ENCODE assay signal across 9 cellular contexts in genomic region chr13:37058801-37059135, GRCh38. TPM values are rescaled to one million over a fixed set of nuclear protein-coding genes. Genes with fewer than 3 reads are reported as not detected.
DNase-seq lines count a peak whose midpoint lies in the region; ATAC-seq and TF ChIP-seq lines count a peak whose summit lies in the region.
"Had no signal": no experiment of that assay in that cellular context is flagged by ENCODE, and none has a peak within 500 bp of the region (broad histone marks: within the 10 kb centered on the region; RNA-seq: fewer than 3 reads in every experiment).

No MANE protein-coding gene starts in this region.

- H3K36me3 ChIP-seq in GM06990 (ENCODE audit: control insufficient read depth, insufficient read depth, low read length), result no peaks in the 10 kb centered on the region

- H3K27me3 Mint-ChIP-seq in activated CD8-positive, alpha-beta T cell treated with anti-CD3 and anti-CD28 coated beads for 36 hours, result no peaks in the 10 kb centered on the region

- peaks cover 31% of the 10 kb centered on the region for H3K36me3 Mint-ChIP-seq in activated CD8-positive, alpha-beta T cell treated with anti-CD3 and anti-CD28 coated beads for 36 hours (ENCODE audit: low read depth)

- POLR2A ChIA-PET in activated CD8-positive, alpha-beta T cell treated with anti-CD3 and anti-CD28 coated beads for 36 hours (lab: Charles Lee), result interaction anchor here (0.7 to 3.1 kb wide), 3 partner anchors 9 to 59 kb away, joined by 4 to 14 read pairs (median 4); partner anchors contain the start of genes ALG5 and EXOSC8

- CTCF ChIA-PET in activated CD8-positive, alpha-beta T cell treated with anti-CD3 and anti-CD28 coated beads for 36 hours (lab: Charles Lee), result interaction anchor here (1.5 kb wide), 1 partner anchor 24 kb away, joined by 3 read pairs; no protein-coding TSS in a partner anchor

- ATAC-seq in GM21515 (IDR thresholded peaks at IDR 0.05; ENCODE audit: unreplicated experiment) (peak; percentile 33), omental fat pad (ENCODE audit: low FRiP score) (peak; percentile 47)
- peak; percentile 8 for ATAC-seq in activated CD8-positive, alpha-beta T cell treated with anti-CD3 and anti-CD28 coated beads for 36 hours

- no peaks in the 10 kb centered on the region for H3K27me3 ChIP-seq in GM06990 (replicated peaks; ENCODE audit: control insufficient read depth, insufficient read depth, low read length)

- no peak for DNase-seq in GM06990 (ENCODE audit: extremely low read depth, insufficient read length)
- peak; percentile 1 for DNase-seq in HS-5 (ENCODE audit: low read depth)
- DNase-seq in activated CD8-positive, alpha-beta T cell treated with anti-CD3 and anti-CD28 coated beads for 36 hours, result peak; percentile 56
- DNase-seq in fibroblast of the conjunctiva (ENCODE audit: low read depth), result peak; percentile 4
- DNase-seq in omental fat pad (ENCODE audit: low spot score), result no peak
- DNase-seq in NCI-H2196 (lab: John Stamatoyannopoulos, UW; ENCODE audit: unreplicated experiment), result no peak
- DNase-seq in NCI-H2107 treated with DMSO at 0.1 percent for 48 hours (lab: John Stamatoyannopoulos, UW; ENCODE audit: unreplicated experiment), result no peak

- peak overlapping the region; percentile 97 for H3K27ac Mint-ChIP-seq in activated CD8-positive, alpha-beta T cell treated with anti-CD3 and anti-CD28 coated beads for 36 hours

- no peak for TF ChIP-seq CTCF in GM06990 (IDR thresholded peaks at IDR 0.05; ENCODE audit: insufficient read depth, low read length, poor library complexity, severe bottlenecking)
- no peak for TF ChIP-seq CTCF in activated CD8-positive, alpha-beta T cell treated with anti-CD3 and anti-CD28 coated beads for 36 hours (IDR thresholded peaks at IDR 0.05)
- no peak for TF ChIP-seq CTCF in omental fat pad (IDR thresholded peaks at IDR 0.05)

- peak overlapping the region; percentile 95 for H3K4me3 Mint-ChIP-seq in activated CD8-positive, alpha-beta T cell treated with anti-CD3 and anti-CD28 coated beads for 36 hours

- peak overlapping the region; percentile 89 for H3K4me3 ChIP-seq in GM06990 (replicated peaks; ENCODE audit: low read depth, low read length)

- intact Hi-C loops in activated CD8-positive, alpha-beta T cell treated with anti-CD3 and anti-CD28 coated beads for 36 hours (cut with micrococcal nuclease), result no loop called here

- peaks cover 2% of the 10 kb centered on the region for H3K9me3 Mint-ChIP-seq in activated CD8-positive, alpha-beta T cell treated with anti-CD3 and anti-CD28 coated beads for 36 hours

- peaks cover 33% of the 10 kb centered on the region for H3K4me1 Mint-ChIP-seq in activated CD8-positive, alpha-beta T cell treated with anti-CD3 and anti-CD28 coated beads for 36 hours (ENCODE audit: low read depth)

RNA-seq across cellular contexts. Expression of gene SUPT20H, which starts 0.7 kb away (rescaled TPM):
- total RNA-seq in activated CD8-positive, alpha-beta T cell treated with anti-CD3 and anti-CD28 coated beads for 36 hours, result 10 to 100 TPM; 59.6 to 63.4 TPM
- 10 to 100 TPM; 19.5 to 57.5 (median 31.8) TPM for total RNA-seq in omental fat pad

RNA-seq across cellular contexts. Expression of gene CSNK1A1L, which starts 46.7 kb away (rescaled TPM):
- not detected for total RNA-seq in activated CD8-positive, alpha-beta T cell treated with anti-CD3 and anti-CD28 coated beads for 36 hours
- total RNA-seq in omental fat pad, result not detected
- total RNA-seq: activated CD8-positive, alpha-beta memory T cell treated with anti-CD3 and anti-CD28 coated beads for 36 hours had no signal

RNA-seq across cellular contexts. Expression of gene EXOSC8, which starts 58.2 kb away (rescaled TPM):
- 100 to 1,000 TPM; 168 to 170 TPM for total RNA-seq in activated CD8-positive, alpha-beta T cell treated with anti-CD3 and anti-CD28 coated beads for 36 hours
- 10 to 100 TPM; 17.2 to 26.8 (median 20.9) TPM for total RNA-seq in omental fat pad

RNA-seq across cellular contexts. Expression of gene ALG5, which starts 59.6 kb away (rescaled TPM):
- 10 to 100 TPM; 25.5 to 26.8 TPM for total RNA-seq in activated CD8-positive, alpha-beta T cell treated with anti-CD3 and anti-CD28 coated beads for 36 hours
- 10 to 100 TPM; 21.0 to 41.3 (median 29.4) TPM for total RNA-seq in omental fat pad

Comparison
In these comparisons a context has a peak if more than half of its experiments do, and no peak if none do; other contexts are left out.
1. DNase-seq: peak in HS-5 (single experiment), activated CD8-positive, alpha-beta T cell treated with anti-CD3 and anti-CD28 coated beads for 36 hours (single experiment) and fibroblast of the conjunctiva (single experiment); none in GM06990 (single experiment), omental fat pad (single experiment), NCI-H2196 (single experiment) and NCI-H2107 treated with DMSO at 0.1 percent for 48 hours (single experiment).
2. RNA of gene EXOSC8, which starts 58.2 kb away (total RNA-seq): 168 to 170 TPM in activated CD8-positive, alpha-beta T cell treated with anti-CD3 and anti-CD28 coated beads for 36 hours; 17.2 to 26.8 TPM in omental fat pad; every median in the first group is over 4 times any median in the second.
3. Peak in every context shown above with its lines, with median percentiles within 50 percentile points of each other: ATAC-seq.